Comparison of ENCODE assay signal across 30 cellular contexts in genomic region chr16:86533942-86534341, GRCh38. TPM values are rescaled to one million over a fixed set of nuclear protein-coding genes. Genes with fewer than 3 reads are reported as not detected.
DNase-seq lines count a peak whose midpoint lies in the region; ATAC-seq, FAIRE-seq and TF ChIP-seq lines count a peak whose summit lies in the region.
"Had no signal": no experiment of that assay in that cellular context is flagged by ENCODE, and none has a peak within 500 bp of the region (broad histone marks: within the 10 kb centered on the region; RNA-seq: fewer than 3 reads in every experiment).

No MANE protein-coding gene starts in this region.

- H3K27ac Mint-ChIP-seq in chondrocyte (ENCODE audit: unreplicated experiment), result peak overlapping the region; percentile 63
- H3K27ac Mint-ChIP-seq: B cell; CD14-positive monocyte; CD8-positive, alpha-beta memory T cell had no signal

- peaks cover 2% of the 10 kb centered on the region for H3K36me3 Mint-ChIP-seq in chondrocyte (ENCODE audit: low read depth)

- intact Hi-C loops in breast epithelium (cut with DNase I; ENCODE audit: low total_unique reads), result no loop called here

- H3K9me3 Mint-ChIP-seq in chondrocyte (ENCODE audit: low read depth), result no peaks in the 10 kb centered on the region
- H3K9me3 Mint-ChIP-seq: CD8-positive, alpha-beta memory T cell had no signal

- H3K4me1 ChIP-seq in breast epithelium, result no peaks in the 10 kb centered on the region
- H3K4me1 ChIP-seq: A549 had no signal

- no peaks in the 10 kb centered on the region for H3K27me3 ChIP-seq in breast epithelium

- H3K9me3 ChIP-seq in breast epithelium, result no peaks in the 10 kb centered on the region
- H3K9me3 ChIP-seq: A549 had no signal

- peaks cover 2% of the 10 kb centered on the region for H3K36me3 ChIP-seq in breast epithelium

- FAIRE-seq in HTR-8/SVneo (lab: Jason Lieb, UNC), result peak; percentile 4
- FAIRE-seq: A549, GM12892, HepG2, RCC 7860 had no signal

- H3K4me3 ChIP-seq in breast epithelium, result no peak overlapping the region
- H3K4me3 ChIP-seq: A549, GM23248, SK-N-MC had no signal

- H3K27me3 Mint-ChIP-seq in chondrocyte (ENCODE audit: low read depth), result peaks cover 6% of the 10 kb centered on the region
- H3K27me3 Mint-ChIP-seq: B cell; CD8-positive, alpha-beta memory T cell had no signal

- no peak for TF ChIP-seq POLR2A in breast epithelium (IDR thresholded peaks at IDR 0.05)

- no peak overlapping the region for H3K4me3 Mint-ChIP-seq in chondrocyte (ENCODE audit: unreplicated experiment)
- H3K4me3 Mint-ChIP-seq: B cell; CD14-positive monocyte; CD8-positive, alpha-beta memory T cell had no signal

- H3K4me1 Mint-ChIP-seq in chondrocyte (ENCODE audit: low read depth), result no peaks in the 10 kb centered on the region
- H3K4me1 Mint-ChIP-seq: B cell; CD14-positive monocyte; CD8-positive, alpha-beta memory T cell had no signal

- ATAC-seq in GM19328 (IDR thresholded peaks at IDR 0.05; ENCODE audit: unreplicated experiment), result no peak
- ATAC-seq: A549, HepG2 had no signal

- H3K27ac ChIP-seq in substantia nigra (ENCODE audit: low read depth, low read length, poor library complexity, severe bottlenecking) (peak overlapping the region; percentile 13), breast epithelium (no peak overlapping the region)
- H3K27ac ChIP-seq: A549, GM23248, SK-N-MC had no signal

- TF ChIP-seq CTCF in chondrocyte (IDR thresholded peaks at IDR 0.05) (no peak), breast epithelium (IDR thresholded peaks at IDR 0.05) (no peak)

- DNase-seq in HTR-8/SVneo (ENCODE audit: insufficient read length, low spot score) (no peak), chondrocyte (ENCODE audit: low spot score) (no peak), medulla oblongata (ENCODE audit: extremely low spot score) (peak; percentile 80), substantia nigra (lab: John Stamatoyannopoulos, UW) (peak in 15 of 49 donors; percentile 7 to 71 (median 39)), breast epithelium (ENCODE audit: low spot score in 2 of 2) (no peak), GM19238 (ENCODE audit: insufficient read length, low spot score) (no peak)
- DNase-seq: DMS 273 treated with DMSO at 0.1 percent for 48 hours, DMS79, GF-D8, GM23248, H7, Kasumi-1, MV-4-11, NCI-H1105, NCI-H1436 treated with DMSO at 0.1 percent for 48 hours, NCI-H187 treated with DMSO at 0.1 percent for 48 hours, NCI-H2107, NCI-H524 treated with DMSO at 0.1 percent for 48 hours, NCI-H774, SIG-M5 had no signal

RNA-seq across cellular contexts. Expression of gene MTHFSD, which starts 21.1 kb away (rescaled TPM):
- 8.1 to 13.2 TPM (median 8.5 TPM) in 3 replicates for total RNA-seq in chondrocyte
- 10 to 100 TPM; 15.8 to 30.2 (median 27.7) TPM for total RNA-seq in breast epithelium

RNA-seq across cellular contexts. Expression of gene FOXF1, which starts 23.6 kb away (rescaled TPM):
- total RNA-seq in chondrocyte (not detected in 3 replicates), breast epithelium (under 1 TPM in 2 of 3 donors, not detected in 1; 0.15 to 0.66 TPM)
- total RNA-seq: B cell; CD8-positive, alpha-beta memory T cell; H7; HepG2; HT-29 had no signal

RNA-seq across cellular contexts. Expression of gene FOXC2, which starts 32.7 kb away (rescaled TPM):
- total RNA-seq in chondrocyte, result 70.4 to 84.2 TPM (median 77.8 TPM) in 3 replicates
- under 1 TPM; 0.15 to 0.98 (median 0.32) TPM for total RNA-seq in breast epithelium
- total RNA-seq: B cell; CD8-positive, alpha-beta memory T cell; HepG2; HT-29 had no signal

RNA-seq across cellular contexts. Expression of gene FOXL1, which starts 44.4 kb away (rescaled TPM):
- total RNA-seq in chondrocyte (7.7 to 10.1 TPM (median 8.1 TPM) in 3 replicates), breast epithelium (1 to 10 TPM in 1 of 3 donors, under 1 TPM in 2; 0.16 to 1.5 (median 0.98) TPM)
- total RNA-seq: B cell; CD8-positive, alpha-beta memory T cell; HepG2 had no signal

Comparison
In these comparisons a context has a peak if more than half of its experiments do, and no peak if none do; other contexts are left out.
1. RNA of gene FOXC2, which starts 32.7 kb away (total RNA-seq): 70.4 to 84.2 TPM in chondrocyte; 0.15 to 0.98 TPM in breast epithelium; every median in the first group is over 10 times any median in the second.